Comparison of ENCODE assay signal across 1 cellular context in the genomic region with DNA sequence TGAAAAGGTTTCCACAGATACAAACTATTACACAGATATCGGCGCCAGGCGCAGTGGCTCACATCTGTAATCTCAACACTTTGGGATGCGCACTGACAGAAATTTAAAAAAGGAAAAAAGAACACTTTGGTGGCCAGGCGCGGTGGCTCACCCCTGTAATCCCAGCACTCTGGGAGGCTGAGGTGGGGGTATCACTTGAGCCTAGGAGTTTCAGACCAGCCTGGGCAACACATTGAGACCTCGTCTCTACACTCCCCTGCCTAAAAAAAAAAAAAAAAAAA.
TF ChIP-seq lines count a peak whose summit lies in the region.

No MANE protein-coding gene starts in this region.

TF ChIP-seq in K562, 482 proteins besides CTCF, POLR2A, EP300 and RAD21:
- TF ChIP-seq, protein P1, sequence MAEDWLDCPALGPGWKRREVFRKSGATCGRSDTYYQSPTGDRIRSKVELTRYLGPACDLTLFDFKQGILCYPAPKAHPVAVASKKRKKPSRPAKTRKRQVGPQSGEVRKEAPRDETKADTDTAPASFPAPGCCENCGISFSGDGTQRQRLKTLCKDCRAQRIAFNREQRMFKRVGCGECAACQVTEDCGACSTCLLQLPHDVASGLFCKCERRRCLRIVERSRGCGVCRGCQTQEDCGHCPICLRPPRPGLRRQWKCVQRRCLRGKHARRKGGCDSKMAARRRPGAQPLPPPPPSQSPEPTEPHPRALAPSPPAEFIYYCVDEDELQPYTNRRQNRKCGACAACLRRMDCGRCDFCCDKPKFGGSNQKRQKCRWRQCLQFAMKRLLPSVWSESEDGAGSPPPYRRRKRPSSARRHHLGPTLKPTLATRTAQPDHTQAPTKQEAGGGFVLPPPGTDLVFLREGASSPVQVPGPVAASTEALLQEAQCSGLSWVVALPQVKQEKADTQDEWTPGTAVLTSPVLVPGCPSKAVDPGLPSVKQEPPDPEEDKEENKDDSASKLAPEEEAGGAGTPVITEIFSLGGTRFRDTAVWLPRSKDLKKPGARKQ (CRISPR knock-in tag; IDR thresholded peaks at IDR 0.05) = 0 out of 2 replicates have a peak, but pooled peaks have one; percentile 15
- TF ChIP-seq ARID1B (IDR thresholded peaks at IDR 0.05) (0 out of 2 replicates have a peak, but pooled peaks have one; percentile 0), MEF2A (IDR thresholded peaks at IDR 0.05; ENCODE audit: control insufficient read depth, low read depth, low read length) (no peak)
